In genomic region chr3:28172748-28173147, GRCh38 we compare ENCODE assay signal across 20 cellular contexts.
A peak's percentile ranks its signal among the peaks of the same experiment; 100 is the strongest.
DNase-seq lines count a peak whose midpoint lies in the region; ATAC-seq, FAIRE-seq and TF ChIP-seq lines count a peak whose summit lies in the region.
"Had no signal": no experiment of that assay in that cellular context is flagged by ENCODE, and none has a peak within 500 bp of the region (broad histone marks: within the 10 kb centered on the region; RNA-seq: fewer than 3 reads in every experiment).

No MANE protein-coding gene starts in this region.

- H4K20me1 ChIP-seq in Loucy (ENCODE audit: insufficient read depth, low read length, poor library complexity, severe bottlenecking), result no peaks in the 10 kb centered on the region
- H4K20me1 ChIP-seq: BLaER1 treated with 17β-estradiol and CSF1 and Interleukin-3, amounts not matched to agents 10 nM and 100 nM had no signal

- H3K9me3 ChIP-seq in CD8-positive, alpha-beta T cell (ENCODE audit: low read length), result no peaks in the 10 kb centered on the region
- no peaks in the 10 kb centered on the region for H3K9me3 ChIP-seq in Loucy (ENCODE audit: insufficient read depth, low read depth, low read length)
- H3K9me3 ChIP-seq: BLaER1 treated with 17β-estradiol and CSF1 and Interleukin-3, amounts not matched to agents 10 nM and 100 nM; HAP-1 had no signal

- intact Hi-C loops in activated CD8-positive, alpha-beta T cell treated with anti-CD3 and anti-CD28 coated beads for 36 hours (cut with micrococcal nuclease), result no loop called here
- intact Hi-C loops in CD8-positive, alpha-beta T cell (cut with DNase I, micrococcal nuclease), result loop anchor here in 1 of 2 experiments (1.0 to 5.0 kb wide), 2 partner anchors 35 to 69 kb away; partner anchors contain the start of gene CMC1

- H3K27ac ChIP-seq in CD8-positive, alpha-beta T cell (ENCODE audit: low read depth, low read length), result no peak overlapping the region

- peaks cover 14% of the 10 kb centered on the region for H3K4me1 Mint-ChIP-seq in activated CD8-positive, alpha-beta T cell treated with anti-CD3 and anti-CD28 coated beads, Interleukin-2, amount 10 ng/mL, durations not matched to agents 7 days and 5 days (ENCODE audit: low read depth)
- H3K4me1 Mint-ChIP-seq in activated CD8-positive, alpha-beta T cell treated with anti-CD3 and anti-CD28 coated beads for 36 hours (ENCODE audit: low read depth), result peaks cover 13% of the 10 kb centered on the region
- peaks cover 17% of the 10 kb centered on the region for H3K4me1 Mint-ChIP-seq in CD8-positive, alpha-beta T cell (ENCODE audit: low read depth)

- H3K4me1 ChIP-seq in CD8-positive, alpha-beta T cell (ENCODE audit: insufficient read depth, low read length), result peaks cover 15% of the 10 kb centered on the region
- H3K4me1 ChIP-seq in Loucy (ENCODE audit: insufficient read depth, low read length, poor library complexity, severe bottlenecking), result peaks cover 8% of the 10 kb centered on the region
- H3K4me1 ChIP-seq: BLaER1 treated with 17β-estradiol and CSF1 and Interleukin-3, amounts not matched to agents 10 nM and 100 nM; HAP-1 had no signal

- no peak overlapping the region for H3K4me3 ChIP-seq in CD8-positive, alpha-beta T cell (ENCODE audit: low read depth, low read length)
- H3K4me3 ChIP-seq in Loucy (ENCODE audit: low read length, poor library complexity, severe bottlenecking), result no peak overlapping the region
- no peak overlapping the region for H3K4me3 ChIP-seq in bronchial epithelial cell (ENCODE audit: low read depth, low read length)
- H3K4me3 ChIP-seq: BLaER1 treated with 17β-estradiol and CSF1 and Interleukin-3, amounts not matched to agents 10 nM and 100 nM; HAP-1 had no signal

- H3K9me3 Mint-ChIP-seq in activated CD8-positive, alpha-beta T cell treated with anti-CD3 and anti-CD28 coated beads, Interleukin-2, amount 10 ng/mL, durations not matched to agents 7 days and 5 days (ENCODE audit: insufficient read depth), result peaks cover 9% of the 10 kb centered on the region
- H3K9me3 Mint-ChIP-seq in activated CD8-positive, alpha-beta T cell treated with anti-CD3 and anti-CD28 coated beads for 36 hours, result peaks cover 6% of the 10 kb centered on the region
- no peaks in the 10 kb centered on the region for H3K9me3 Mint-ChIP-seq in CD8-positive, alpha-beta T cell

- peaks cover 15% of the 10 kb centered on the region for H3K36me3 Mint-ChIP-seq in activated CD8-positive, alpha-beta T cell treated with anti-CD3 and anti-CD28 coated beads, Interleukin-2, amount 10 ng/mL, durations not matched to agents 7 days and 5 days (ENCODE audit: low read depth)
- peaks cover 7% of the 10 kb centered on the region for H3K36me3 Mint-ChIP-seq in activated CD8-positive, alpha-beta T cell treated with anti-CD3 and anti-CD28 coated beads for 36 hours (ENCODE audit: low read depth)
- no peaks in the 10 kb centered on the region for H3K36me3 Mint-ChIP-seq in CD8-positive, alpha-beta T cell

- no peaks in the 10 kb centered on the region for H3F3A ChIP-seq in Loucy (ENCODE audit: low read depth)

- H3K9ac ChIP-seq in Loucy (ENCODE audit: low read depth, low read length, poor library complexity, severe bottlenecking), result no peak overlapping the region
- H3K9ac ChIP-seq: BLaER1 treated with 17β-estradiol and CSF1 and Interleukin-3, amounts not matched to agents 10 nM and 100 nM had no signal

- peak overlapping the region; percentile 28 for H3K27ac Mint-ChIP-seq in activated CD8-positive, alpha-beta T cell treated with anti-CD3 and anti-CD28 coated beads, Interleukin-2, amount 10 ng/mL, durations not matched to agents 7 days and 5 days
- H3K27ac Mint-ChIP-seq in activated CD8-positive, alpha-beta T cell treated with anti-CD3 and anti-CD28 coated beads for 36 hours, result no peak overlapping the region
- no peak overlapping the region for H3K27ac Mint-ChIP-seq in CD8-positive, alpha-beta T cell

- no peaks in the 10 kb centered on the region for H3K27me3 Mint-ChIP-seq in activated CD8-positive, alpha-beta T cell treated with anti-CD3 and anti-CD28 coated beads, Interleukin-2, amount 10 ng/mL, durations not matched to agents 7 days and 5 days (ENCODE audit: low read depth)
- H3K27me3 Mint-ChIP-seq in activated CD8-positive, alpha-beta T cell treated with anti-CD3 and anti-CD28 coated beads for 36 hours, result no peaks in the 10 kb centered on the region
- no peaks in the 10 kb centered on the region for H3K27me3 Mint-ChIP-seq in CD8-positive, alpha-beta T cell (ENCODE audit: low read depth)

- DNase-seq in activated CD8-positive, alpha-beta T cell treated with anti-CD3 and anti-CD28 coated beads, Interleukin-2, amount 10 ng/mL, durations not matched to agents 7 days and 5 days, result no peak
- no peak for DNase-seq in activated CD8-positive, alpha-beta T cell treated with anti-CD3 and anti-CD28 coated beads for 36 hours
- DNase-seq in CD8-positive, alpha-beta T cell, result no peak
- DNase-seq in bronchial epithelial cell (ENCODE audit: low read depth), result peak; percentile 7
- DNase-seq in NCI-H524 treated with DMSO at 0.1 percent for 48 hours (lab: John Stamatoyannopoulos, UW), result no peak
- DNase-seq in NCI-H524 (lab: John Stamatoyannopoulos, UW), result no peak
- no peak for DNase-seq in D341Med (ENCODE audit: low spot score)
- DNase-seq: 8988T, AML-193, DMS153, DMS79 treated with DMSO at 0.1 percent for 48 hours, GDM1 had no signal

- CTCF ChIA-PET in activated CD8-positive, alpha-beta T cell treated with anti-CD3 and anti-CD28 coated beads, Interleukin-2, amount 10 ng/mL, durations not matched to agents 7 days and 5 days (lab: Charles Lee), result interaction anchor here (1.2 kb wide), 1 partner anchor 8 kb away, joined by 3 read pairs; no protein-coding TSS in a partner anchor
- CTCF ChIA-PET in activated CD8-positive, alpha-beta T cell treated with anti-CD3 and anti-CD28 coated beads for 36 hours (lab: Charles Lee), result interaction anchor here (0.9 to 2.0 kb wide), 5 partner anchors 15 to 461 kb away, joined by 3 to 7 read pairs (median 3); partner anchors contain the start of gene EOMES
- CTCF ChIA-PET in CD8-positive, alpha-beta T cell (lab: Charles Lee), result interaction anchor here (2.2 to 4.0 kb wide), 2 partner anchors 451 to 461 kb away, joined by 9 to 18 read pairs; partner anchors contain the start of gene EOMES

- H3K4me3 Mint-ChIP-seq in activated CD8-positive, alpha-beta T cell treated with anti-CD3 and anti-CD28 coated beads, Interleukin-2, amount 10 ng/mL, durations not matched to agents 7 days and 5 days, result no peak overlapping the region
- no peak overlapping the region for H3K4me3 Mint-ChIP-seq in activated CD8-positive, alpha-beta T cell treated with anti-CD3 and anti-CD28 coated beads for 36 hours
- peak overlapping the region; percentile 1 for H3K4me3 Mint-ChIP-seq in CD8-positive, alpha-beta T cell

- H3K27me3 ChIP-seq in CD8-positive, alpha-beta T cell (ENCODE audit: insufficient read depth, low read length), result no peaks in the 10 kb centered on the region
- H3K27me3 ChIP-seq in Loucy (ENCODE audit: insufficient read depth, low read length, poor library complexity, severe bottlenecking), result no peaks in the 10 kb centered on the region
- H3K27me3 ChIP-seq in bronchial epithelial cell (ENCODE audit: control insufficient read depth, insufficient read depth, low read length), result no peaks in the 10 kb centered on the region
- H3K27me3 ChIP-seq: BLaER1 treated with 17β-estradiol and CSF1 and Interleukin-3, amounts not matched to agents 10 nM and 100 nM had no signal

- no peaks in the 10 kb centered on the region for H3K79me2 ChIP-seq in Loucy (ENCODE audit: insufficient read depth, low read length)

- peak overlapping the region; percentile 64 for H3K4me2 ChIP-seq in Loucy (ENCODE audit: low read depth, low read length, poor library complexity, severe bottlenecking)
- H3K4me2 ChIP-seq: BLaER1 treated with 17β-estradiol and CSF1 and Interleukin-3, amounts not matched to agents 10 nM and 100 nM had no signal

- H3K9me2 ChIP-seq in Loucy (replicated peaks; ENCODE audit: low read depth, low read length), result no peaks in the 10 kb centered on the region

- TF ChIP-seq CTCF in activated CD8-positive, alpha-beta T cell treated with anti-CD3 and anti-CD28 coated beads for 36 hours (IDR thresholded peaks at IDR 0.05), result no peak
- no peak for TF ChIP-seq CTCF in CD8-positive, alpha-beta T cell (IDR thresholded peaks at IDR 0.05)
- TF ChIP-seq CTCF in Loucy (conservative IDR thresholded peaks at IDR 0.05; ENCODE audit: low read length), result no peak
- no peak for TF ChIP-seq CTCF in bronchial epithelial cell (IDR thresholded peaks at IDR 0.05; ENCODE audit: insufficient read depth, low read length, severe bottlenecking)

- ATAC-seq in activated CD8-positive, alpha-beta T cell treated with anti-CD3 and anti-CD28 coated beads, Interleukin-2, amount 10 ng/mL, durations not matched to agents 7 days and 5 days, result no peak
- no peak for ATAC-seq in activated CD8-positive, alpha-beta T cell treated with anti-CD3 and anti-CD28 coated beads for 36 hours
- ATAC-seq in CD8-positive, alpha-beta T cell, result no peak
- ATAC-seq: HepG2 had no signal

- POLR2A ChIA-PET in activated CD8-positive, alpha-beta T cell treated with anti-CD3 and anti-CD28 coated beads, Interleukin-2, amount 10 ng/mL, durations not matched to agents 7 days and 5 days (lab: Charles Lee), result no interaction called here
- POLR2A ChIA-PET in activated CD8-positive, alpha-beta T cell treated with anti-CD3 and anti-CD28 coated beads for 36 hours (lab: Charles Lee), result no interaction called here
- POLR2A ChIA-PET in CD8-positive, alpha-beta T cell (lab: Charles Lee), result interaction anchor here (0.8 to 1.7 kb wide), 4 partner anchors 8 to 450 kb away, joined by 3 to 5 read pairs (median 4); partner anchors contain the start of gene EOMES

- FAIRE-seq in bronchial epithelial cell (lab: Jason Lieb, UNC), result no peak
- FAIRE-seq: D721Med, GM19239, H1, HepG2, HTR-8/SVneo had no signal

- no peaks in the 10 kb centered on the region for H3K36me3 ChIP-seq in CD8-positive, alpha-beta T cell (ENCODE audit: insufficient read depth, low read length)
- H3K36me3 ChIP-seq in Loucy (ENCODE audit: insufficient read depth, low read length), result no peaks in the 10 kb centered on the region
- H3K36me3 ChIP-seq in bronchial epithelial cell (ENCODE audit: control insufficient read depth, insufficient read depth, low read length), result no peaks in the 10 kb centered on the region
- H3K36me3 ChIP-seq: BLaER1 treated with 17β-estradiol and CSF1 and Interleukin-3, amounts not matched to agents 10 nM and 100 nM; HAP-1 had no signal

- H2AFZ ChIP-seq in Loucy (ENCODE audit: low read length), result peak overlapping the region; percentile 91; the same call in 1 of the 2 replicates
